1 cellular context compared by ENCODE assay signal in the genomic region with DNA sequence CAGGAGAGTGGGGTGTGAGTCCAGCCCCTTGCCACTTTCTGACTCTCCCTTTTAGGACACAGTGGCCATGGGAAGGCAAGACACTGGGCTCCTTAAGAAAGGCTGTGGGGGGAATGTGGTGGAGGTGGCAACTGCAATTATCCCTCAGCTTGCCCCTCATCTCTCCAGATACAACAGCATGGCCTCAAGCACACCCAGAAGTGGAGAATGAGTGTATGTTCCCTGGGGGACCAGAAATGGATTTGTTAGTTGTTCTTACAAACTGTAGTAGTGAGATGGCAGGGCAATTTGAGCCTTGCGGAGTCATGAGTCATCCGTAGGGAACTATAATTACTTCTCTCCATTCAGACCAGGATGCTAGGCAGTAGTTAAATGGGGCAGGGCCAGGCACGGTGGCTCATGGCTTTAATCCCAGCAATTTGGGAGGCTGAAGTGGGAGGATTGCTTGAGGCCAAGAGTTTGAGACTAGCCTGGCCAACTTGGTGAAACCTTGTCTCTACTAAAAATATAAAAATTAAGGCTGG.
TF ChIP-seq lines count a peak whose summit lies in the region.

No MANE protein-coding gene starts in this region.

TF ChIP-seq in GM23338, 12 proteins besides CTCF, POLR2A, EP300 and RAD21 (continued from another document):
- TF ChIP-seq, protein P1, sequence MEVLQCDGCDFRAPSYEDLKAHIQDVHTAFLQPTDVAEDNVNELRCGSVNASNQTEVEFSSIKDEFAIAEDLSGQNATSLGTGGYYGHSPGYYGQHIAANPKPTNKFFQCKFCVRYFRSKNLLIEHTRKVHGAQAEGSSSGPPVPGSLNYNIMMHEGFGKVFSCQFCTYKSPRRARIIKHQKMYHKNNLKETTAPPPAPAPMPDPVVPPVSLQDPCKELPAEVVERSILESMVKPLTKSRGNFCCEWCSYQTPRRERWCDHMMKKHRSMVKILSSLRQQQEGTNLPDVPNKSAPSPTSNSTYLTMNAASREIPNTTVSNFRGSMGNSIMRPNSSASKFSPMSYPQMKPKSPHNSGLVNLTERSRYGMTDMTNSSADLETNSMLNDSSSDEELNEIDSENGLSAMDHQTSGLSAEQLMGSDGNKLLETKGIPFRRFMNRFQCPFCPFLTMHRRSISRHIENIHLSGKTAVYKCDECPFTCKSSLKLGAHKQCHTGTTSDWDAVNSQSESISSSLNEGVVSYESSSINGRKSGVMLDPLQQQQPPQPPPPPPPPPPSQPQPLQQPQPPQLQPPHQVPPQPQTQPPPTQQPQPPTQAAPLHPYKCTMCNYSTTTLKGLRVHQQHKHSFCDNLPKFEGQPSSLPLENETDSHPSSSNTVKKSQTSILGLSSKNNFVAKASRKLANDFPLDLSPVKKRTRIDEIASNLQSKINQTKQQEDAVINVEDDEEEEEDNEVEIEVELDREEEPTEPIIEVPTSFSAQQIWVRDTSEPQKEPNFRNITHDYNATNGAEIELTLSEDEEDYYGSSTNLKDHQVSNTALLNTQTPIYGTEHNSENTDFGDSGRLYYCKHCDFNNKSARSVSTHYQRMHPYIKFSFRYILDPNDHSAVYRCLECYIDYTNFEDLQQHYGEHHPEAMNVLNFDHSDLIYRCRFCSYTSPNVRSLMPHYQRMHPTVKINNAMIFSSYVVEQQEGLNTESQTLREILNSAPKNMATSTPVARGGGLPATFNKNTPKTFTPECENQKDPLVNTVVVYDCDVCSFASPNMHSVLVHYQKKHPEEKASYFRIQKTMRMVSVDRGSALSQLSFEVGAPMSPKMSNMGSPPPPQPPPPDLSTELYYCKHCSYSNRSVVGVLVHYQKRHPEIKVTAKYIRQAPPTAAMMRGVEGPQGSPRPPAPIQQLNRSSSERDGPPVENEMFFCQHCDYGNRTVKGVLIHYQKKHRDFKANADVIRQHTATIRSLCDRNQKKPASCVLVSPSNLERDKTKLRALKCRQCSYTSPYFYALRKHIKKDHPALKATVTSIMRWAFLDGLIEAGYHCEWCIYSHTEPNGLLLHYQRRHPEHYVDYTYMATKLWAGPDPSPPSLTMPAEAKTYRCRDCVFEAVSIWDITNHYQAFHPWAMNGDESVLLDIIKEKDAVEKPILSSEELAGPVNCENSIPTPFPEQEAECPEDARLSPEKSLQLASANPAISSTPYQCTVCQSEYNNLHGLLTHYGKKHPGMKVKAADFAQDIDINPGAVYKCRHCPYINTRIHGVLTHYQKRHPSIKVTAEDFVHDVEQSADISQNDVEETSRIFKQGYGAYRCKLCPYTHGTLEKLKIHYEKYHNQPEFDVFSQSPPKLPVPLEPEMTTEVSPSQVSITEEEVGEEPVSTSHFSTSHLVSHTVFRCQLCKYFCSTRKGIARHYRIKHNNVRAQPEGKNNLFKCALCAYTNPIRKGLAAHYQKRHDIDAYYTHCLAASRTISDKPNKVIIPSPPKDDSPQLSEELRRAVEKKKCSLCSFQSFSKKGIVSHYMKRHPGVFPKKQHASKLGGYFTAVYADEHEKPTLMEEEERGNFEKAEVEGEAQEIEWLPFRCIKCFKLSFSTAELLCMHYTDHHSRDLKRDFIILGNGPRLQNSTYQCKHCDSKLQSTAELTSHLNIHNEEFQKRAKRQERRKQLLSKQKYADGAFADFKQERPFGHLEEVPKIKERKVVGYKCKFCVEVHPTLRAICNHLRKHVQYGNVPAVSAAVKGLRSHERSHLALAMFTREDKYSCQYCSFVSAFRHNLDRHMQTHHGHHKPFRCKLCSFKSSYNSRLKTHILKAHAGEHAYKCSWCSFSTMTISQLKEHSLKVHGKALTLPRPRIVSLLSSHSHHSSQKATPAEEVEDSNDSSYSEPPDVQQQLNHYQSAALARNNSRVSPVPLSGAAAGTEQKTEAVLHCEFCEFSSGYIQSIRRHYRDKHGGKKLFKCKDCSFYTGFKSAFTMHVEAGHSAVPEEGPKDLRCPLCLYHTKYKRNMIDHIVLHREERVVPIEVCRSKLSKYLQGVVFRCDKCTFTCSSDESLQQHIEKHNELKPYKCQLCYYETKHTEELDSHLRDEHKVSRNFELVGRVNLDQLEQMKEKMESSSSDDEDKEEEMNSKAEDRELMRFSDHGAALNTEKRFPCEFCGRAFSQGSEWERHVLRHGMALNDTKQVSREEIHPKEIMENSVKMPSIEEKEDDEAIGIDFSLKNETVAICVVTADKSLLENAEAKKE (CRISPR knock-in tag; IDR thresholded peaks at IDR 0.05): no peak
- TF ChIP-seq, protein P2, sequence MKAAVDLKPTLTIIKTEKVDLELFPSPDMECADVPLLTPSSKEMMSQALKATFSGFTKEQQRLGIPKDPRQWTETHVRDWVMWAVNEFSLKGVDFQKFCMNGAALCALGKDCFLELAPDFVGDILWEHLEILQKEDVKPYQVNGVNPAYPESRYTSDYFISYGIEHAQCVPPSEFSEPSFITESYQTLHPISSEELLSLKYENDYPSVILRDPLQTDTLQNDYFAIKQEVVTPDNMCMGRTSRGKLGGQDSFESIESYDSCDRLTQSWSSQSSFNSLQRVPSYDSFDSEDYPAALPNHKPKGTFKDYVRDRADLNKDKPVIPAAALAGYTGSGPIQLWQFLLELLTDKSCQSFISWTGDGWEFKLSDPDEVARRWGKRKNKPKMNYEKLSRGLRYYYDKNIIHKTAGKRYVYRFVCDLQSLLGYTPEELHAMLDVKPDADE (IDR thresholded peaks at IDR 0.05): no peak
- no peak for TF ChIP-seq NANOG (IDR thresholded peaks at IDR 0.05; ENCODE audit: borderline replicate concordance)
